9 cellular contexts compared by ENCODE assay signal in genomic region chr18:69580107-69580506, GRCh38.
A peak's percentile ranks its signal among the peaks of the same experiment; 100 is the strongest.
DNase-seq lines count a peak whose midpoint lies in the region; ATAC-seq and TF ChIP-seq lines count a peak whose summit lies in the region.
"Had no signal": no experiment of that assay in that cellular context is flagged by ENCODE, and none has a peak within 500 bp of the region (broad histone marks: within the 10 kb centered on the region; RNA-seq: fewer than 3 reads in every experiment).

No MANE protein-coding gene starts in this region.

- no peaks in the 10 kb centered on the region for H3K36me3 Mint-ChIP-seq in activated CD4-positive, alpha-beta T cell treated with anti-CD3 and anti-CD28 coated beads, Interleukin-2, amount 10 ng/mL, durations not matched to agents 7 days and 5 days (ENCODE audit: low read depth)
- H3K36me3 Mint-ChIP-seq in GM23338 (ENCODE audit: low read depth), result no peaks in the 10 kb centered on the region

- POLR2A ChIA-PET in activated CD4-positive, alpha-beta T cell treated with anti-CD3 and anti-CD28 coated beads, Interleukin-2, amount 10 ng/mL, durations not matched to agents 7 days and 5 days (lab: Charles Lee), result no interaction called here

- TF ChIP-seq POLR2A in esophagus squamous epithelium (IDR thresholded peaks at IDR 0.05), result no peak

- H3F3A ChIP-seq in GM23338 (replicated peaks; ENCODE audit: low read depth), result no peaks in the 10 kb centered on the region

- no peaks in the 10 kb centered on the region for H4K20me1 ChIP-seq in GM23338 (replicated peaks; ENCODE audit: insufficient read depth)

- H3K4me3 Mint-ChIP-seq in activated CD4-positive, alpha-beta T cell treated with anti-CD3 and anti-CD28 coated beads, Interleukin-2, amount 10 ng/mL, durations not matched to agents 7 days and 5 days, result no peak overlapping the region
- H3K4me3 Mint-ChIP-seq in GM23338, result no peak overlapping the region
- H3K4me3 Mint-ChIP-seq: B cell had no signal

- CTCF ChIA-PET in activated CD4-positive, alpha-beta T cell treated with anti-CD3 and anti-CD28 coated beads, Interleukin-2, amount 10 ng/mL, durations not matched to agents 7 days and 5 days (lab: Charles Lee), result interaction anchor here (0.6 kb wide), 1 partner anchor 714 kb away, joined by 3 read pairs; no protein-coding TSS in a partner anchor

- peak; percentile 26 for DNase-seq in activated CD4-positive, alpha-beta T cell treated with anti-CD3 and anti-CD28 coated beads, Interleukin-2, amount 10 ng/mL, durations not matched to agents 7 days and 5 days
- DNase-seq in activated CD4-positive, alpha-beta T cell treated with anti-CD3 and anti-CD28 coated beads for 1 hour, result no peak
- DNase-seq in GM23338 (ENCODE audit: low spot score) (peak; percentile 28), NCI-H510A (lab: John Stamatoyannopoulos, UW) (peak; percentile 44), left lung (no peak), NCI-H146 (lab: John Stamatoyannopoulos, UW) (no peak), esophagus squamous epithelium (lab: John Stamatoyannopoulos, UW) (no peak), left ventricle myocardium inferior (no peak)

- no peak overlapping the region; the same call in 1 of the 2 replicates for H3K27ac ChIP-seq in GM23338 (ENCODE audit: low read depth)
- H3K27ac ChIP-seq in left lung, result no peak overlapping the region
- no peak overlapping the region for H3K27ac ChIP-seq in esophagus squamous epithelium
- H3K27ac ChIP-seq in left ventricle myocardium inferior (replicated peaks), result no peak overlapping the region

- H3K4me1 ChIP-seq in GM23338 (ENCODE audit: insufficient read depth), result no peaks in the 10 kb centered on the region
- no peaks in the 10 kb centered on the region for H3K4me1 ChIP-seq in left lung
- H3K4me1 ChIP-seq in esophagus squamous epithelium, result no peaks in the 10 kb centered on the region
- H3K4me1 ChIP-seq in left ventricle myocardium inferior, result no peaks in the 10 kb centered on the region

- H3K36me3 ChIP-seq in GM23338 (ENCODE audit: insufficient read depth) (no peaks in the 10 kb centered on the region), left lung (no peaks in the 10 kb centered on the region), esophagus squamous epithelium (no peaks in the 10 kb centered on the region), left ventricle myocardium inferior (no peaks in the 10 kb centered on the region)

- H3K4me1 Mint-ChIP-seq in activated CD4-positive, alpha-beta T cell treated with anti-CD3 and anti-CD28 coated beads, Interleukin-2, amount 10 ng/mL, durations not matched to agents 7 days and 5 days, result peaks cover 11% of the 10 kb centered on the region
- no peaks in the 10 kb centered on the region for H3K4me1 Mint-ChIP-seq in GM23338
- H3K4me1 Mint-ChIP-seq: B cell had no signal

- H3K9me3 ChIP-seq in left lung, result no peaks in the 10 kb centered on the region
- H3K9me3 ChIP-seq in esophagus squamous epithelium, result no peaks in the 10 kb centered on the region
- no peaks in the 10 kb centered on the region for H3K9me3 ChIP-seq in left ventricle myocardium inferior (replicated peaks)

- ATAC-seq in GM23338, result no peak
- ATAC-seq in left lung, result peak; percentile 33

- no peaks in the 10 kb centered on the region for H3K9me3 Mint-ChIP-seq in activated CD4-positive, alpha-beta T cell treated with anti-CD3 and anti-CD28 coated beads, Interleukin-2, amount 10 ng/mL, durations not matched to agents 7 days and 5 days
- H3K9me3 Mint-ChIP-seq in GM23338, result no peaks in the 10 kb centered on the region

- H3K27me3 ChIP-seq in GM23338 (ENCODE audit: insufficient read depth), result no peaks in the 10 kb centered on the region
- no peaks in the 10 kb centered on the region for H3K27me3 ChIP-seq in left lung
- H3K27me3 ChIP-seq in esophagus squamous epithelium, result no peaks in the 10 kb centered on the region
- H3K27me3 ChIP-seq in left ventricle myocardium inferior (ENCODE audit: low read depth), result no peaks in the 10 kb centered on the region

- no peaks in the 10 kb centered on the region for H3K27me3 Mint-ChIP-seq in activated CD4-positive, alpha-beta T cell treated with anti-CD3 and anti-CD28 coated beads, Interleukin-2, amount 10 ng/mL, durations not matched to agents 7 days and 5 days
- H3K27me3 Mint-ChIP-seq in GM23338 (ENCODE audit: insufficient read depth, low read depth, poor library complexity), result no peaks in the 10 kb centered on the region
- H3K27me3 Mint-ChIP-seq: B cell had no signal

- intact Hi-C loops in left lung (cut with DNase I) (no loop called here), esophagus squamous epithelium (cut with DNase I) (no loop called here), left ventricle myocardium inferior (cut with micrococcal nuclease) (no loop called here)

- H3K27ac Mint-ChIP-seq in activated CD4-positive, alpha-beta T cell treated with anti-CD3 and anti-CD28 coated beads, Interleukin-2, amount 10 ng/mL, durations not matched to agents 7 days and 5 days, result peak overlapping the region; percentile 73
- no peak overlapping the region for H3K27ac Mint-ChIP-seq in GM23338
- H3K27ac Mint-ChIP-seq: B cell had no signal

- H2AFZ ChIP-seq in GM23338, result no peak overlapping the region

- H3K4me3 ChIP-seq in GM23338 (no peak overlapping the region), left lung (no peak overlapping the region), esophagus squamous epithelium (no peak overlapping the region), left ventricle myocardium inferior (no peak overlapping the region)

- H3K9me2 ChIP-seq in GM23338 (ENCODE audit: insufficient read depth), result no peaks in the 10 kb centered on the region

- H3K79me2 ChIP-seq in GM23338 (replicated peaks; ENCODE audit: insufficient read depth), result no peaks in the 10 kb centered on the region

- no peak for TF ChIP-seq CTCF in GM23338 (conservative IDR thresholded peaks at IDR 0.05; ENCODE audit: low read depth in 2 of 2)
- TF ChIP-seq CTCF in left lung (IDR thresholded peaks at IDR 0.05), result no peak
- TF ChIP-seq CTCF in esophagus squamous epithelium (IDR thresholded peaks at IDR 0.05), result no peak
- no peak for TF ChIP-seq CTCF in left ventricle myocardium inferior (IDR thresholded peaks at IDR 0.05; ENCODE audit: borderline replicate concordance)

- H3K4me2 ChIP-seq in GM23338, result no peak overlapping the region

- WGBS in esophagus squamous epithelium, 2 donors, result 55 to 82% methylated on average over 3 of the region's 3 CpGs

TF ChIP-seq in GM23338, 12 proteins besides CTCF, POLR2A, EP300 and RAD21 (continues in another document):
- TF ChIP-seq POLR2AphosphoS5 (IDR thresholded peaks at IDR 0.05; ENCODE audit: low read depth), result no peak
- TF ChIP-seq CREB1 (CRISPR knock-in tag; IDR thresholded peaks at IDR 0.05; ENCODE audit: low read depth), result no peak
- no peak for TF ChIP-seq NANOG (IDR thresholded peaks at IDR 0.05; ENCODE audit: borderline replicate concordance)
- no peak for TF ChIP-seq REST (IDR thresholded peaks at IDR 0.05; ENCODE audit: unreplicated experiment)
- no peak for TF ChIP-seq EZH2phosphoT487 (IDR thresholded peaks at IDR 0.05; ENCODE audit: unreplicated experiment)
- no peak for TF ChIP-seq ETS1 (IDR thresholded peaks at IDR 0.05)
- TF ChIP-seq JUNB (IDR thresholded peaks at IDR 0.05; ENCODE audit: unreplicated experiment), result no peak

Comparison
In these comparisons a context has a peak if more than half of its experiments do, and no peak if none do; other contexts are left out.
1. DNase-seq: peak in activated CD4-positive, alpha-beta T cell treated with anti-CD3 and anti-CD28 coated beads, Interleukin-2, amount 10 ng/mL, durations not matched to agents 7 days and 5 days (single experiment), GM23338 (single experiment) and NCI-H510A (single experiment); none in activated CD4-positive, alpha-beta T cell treated with anti-CD3 and anti-CD28 coated beads for 1 hour (single experiment), left lung (0 of 2), NCI-H146 (single experiment), esophagus squamous epithelium (single experiment) and left ventricle myocardium inferior (single experiment).